13 cellular contexts compared by ENCODE assay signal in genomic region chrX:40504801-40505605, GRCh38.
DNase-seq lines count a peak whose midpoint lies in the region; ATAC-seq and TF ChIP-seq lines count a peak whose summit lies in the region.
"Had no signal": no experiment of that assay in that cellular context is flagged by ENCODE, and none has a peak within 500 bp of the region (broad histone marks: within the 10 kb centered on the region; RNA-seq: fewer than 3 reads in every experiment).

No MANE protein-coding gene starts in this region.

- H3K4me2 ChIP-seq in IMR-90 (ENCODE audit: low read depth, low read length), result no peak overlapping the region
- H3K4me2 ChIP-seq in mammary epithelial cell (ENCODE audit: insufficient read depth, low read depth, low read length), result no peak overlapping the region
- no peak overlapping the region for H3K4me2 ChIP-seq in mesendoderm (ENCODE audit: low read length)

- no peaks in the 10 kb centered on the region for H3K79me1 ChIP-seq in IMR-90 (ENCODE audit: low read depth in 1 of 2, low read length in 2 of 2)
- H3K79me1 ChIP-seq in mesendoderm (ENCODE audit: low read length), result no peaks in the 10 kb centered on the region

- H3K9ac ChIP-seq in IMR-90 (ENCODE audit: low read depth, low read length), result no peak overlapping the region
- no peak overlapping the region for H3K9ac ChIP-seq in mammary epithelial cell (ENCODE audit: insufficient read depth, low read length)
- no peak overlapping the region for H3K9ac ChIP-seq in mesendoderm (ENCODE audit: low read length)

- peak overlapping the region; percentile 71 for H4K91ac ChIP-seq in IMR-90 (ENCODE audit: insufficient read depth, low read depth, low read length)

- H3K27ac Mint-ChIP-seq in endothelial cell (ENCODE audit: unreplicated experiment), result no peak overlapping the region
- H3K27ac Mint-ChIP-seq: activated naive CD4-positive, alpha-beta T cell treated with anti-CD3 and anti-CD28 coated beads, Interleukin-2, amount 50 U/mL, for 24 hours; CD8-positive, alpha-beta memory T cell; stimulated activated effector memory CD8-positive, alpha-beta T cell treated with anti-CD3 and anti-CD28 coated beads, Interleukin-12 subunit alpha, Interleukin-12 subunit beta, amount 100 ng/mL, for 72 hours had no signal

- no peaks in the 10 kb centered on the region for H3K27me3 Mint-ChIP-seq in endothelial cell (ENCODE audit: unreplicated experiment)
- H3K27me3 Mint-ChIP-seq: activated naive CD4-positive, alpha-beta T cell treated with anti-CD3 and anti-CD28 coated beads, Interleukin-2, amount 50 U/mL, for 24 hours had no signal

- H3K56ac ChIP-seq in IMR-90 (ENCODE audit: extremely low read depth, insufficient read depth, low read length) (0 out of 2 replicates have a peak overlapping the region, but pooled peaks have one; percentile 16), mesendoderm (ENCODE audit: low read length) (no peak overlapping the region)

- H3K27me3 ChIP-seq in IMR-90 (ENCODE audit: control insufficient read depth, insufficient read depth, low read length), result peaks cover 15% of the 10 kb centered on the region; the same call in 1 of the 2 replicates
- peaks cover 3% of the 10 kb centered on the region for H3K27me3 ChIP-seq in mammary epithelial cell (ENCODE audit: insufficient read depth, low read length)
- H3K27me3 ChIP-seq in mesendoderm (ENCODE audit: insufficient read depth, low read length, poor library complexity), result no peaks in the 10 kb centered on the region

- H3K9me3 ChIP-seq in IMR-90 (ENCODE audit: control insufficient read depth, insufficient read depth, low read length) (no peaks in the 10 kb centered on the region), mammary epithelial cell (replicated peaks; ENCODE audit: insufficient read depth, low read length) (no peaks in the 10 kb centered on the region)

- H3K9me1 ChIP-seq in IMR-90 (ENCODE audit: insufficient read depth, low read length), result no peaks in the 10 kb centered on the region

- no peak overlapping the region for H2AK9ac ChIP-seq in IMR-90 (replicated peaks; ENCODE audit: low read depth, low read length, poor library complexity)

- WGBS in IMR-90 (ENCODE audit: extremely low coverage in 2 of 2, insufficient read length in 1 of 2), 2 experiments, result no CpG with 5 or more reads among the region's 5 CpGs
- 28% methylated on average over 4 of the region's 5 CpGs for whole genome bisulfite sequencing in mammary epithelial cell (ENCODE audit: low coverage, missing lambda C conversion rate)
- WGBS in mesendoderm (ENCODE audit: extremely low coverage, insufficient coverage, low lambda C conversion rate), result no CpG with 5 or more reads among the region's 5 CpGs

- peak overlapping the region; percentile 39 to 68; a peak in 3 of 4 replicates for H4K8ac ChIP-seq in IMR-90 (ENCODE audit: low read depth in 2 of 2, low read length in 2 of 2)
- H4K8ac ChIP-seq in mesendoderm (ENCODE audit: low read depth, low read length), result no peak overlapping the region

- no peaks in the 10 kb centered on the region for H3K79me2 ChIP-seq in mammary epithelial cell (ENCODE audit: insufficient read depth, low read length)
- H3K79me2 ChIP-seq in mesendoderm (ENCODE audit: control insufficient read depth, insufficient read depth, low read length), result no peaks in the 10 kb centered on the region

- H3K36me3 ChIP-seq in IMR-90 (ENCODE audit: control insufficient read depth, insufficient read depth, low read length) (no peaks in the 10 kb centered on the region), mammary epithelial cell (ENCODE audit: insufficient read depth, low read length) (no peaks in the 10 kb centered on the region), mesendoderm (ENCODE audit: control insufficient read depth, insufficient read depth, low read length) (no peaks in the 10 kb centered on the region)

- H2BK20ac ChIP-seq in IMR-90 (ENCODE audit: low read depth, low read length), result peak overlapping the region; percentile 83

- H3K27ac ChIP-seq in IMR-90 (ENCODE audit: insufficient read depth, low read length) (peak overlapping the region; percentile 64; the same call in 1 of the 2 replicates), mammary epithelial cell (ENCODE audit: insufficient read depth, low read depth, low read length) (no peak overlapping the region), mesendoderm (ENCODE audit: low read depth, low read length) (no peak overlapping the region)

- no peaks in the 10 kb centered on the region for H3K9me3 Mint-ChIP-seq in endothelial cell (ENCODE audit: unreplicated experiment)
- H3K9me3 Mint-ChIP-seq: activated naive CD4-positive, alpha-beta T cell treated with anti-CD3 and anti-CD28 coated beads, Interleukin-2, amount 50 U/mL, for 24 hours; stimulated activated effector memory CD8-positive, alpha-beta T cell treated with anti-CD3 and anti-CD28 coated beads, Interleukin-12 subunit alpha, Interleukin-12 subunit beta, amount 100 ng/mL, for 72 hours had no signal

- H2BK120ac ChIP-seq in IMR-90 (ENCODE audit: low read depth, low read length), result peak overlapping the region; percentile 83
- H2BK120ac ChIP-seq in mesendoderm (ENCODE audit: low read depth, low read length), result no peak overlapping the region

- H3K14ac ChIP-seq in IMR-90 (replicated peaks; ENCODE audit: low read depth, low read length), result 0 out of 2 replicates have a peak overlapping the region, but pooled peaks have one; percentile 19

- DNase-seq in Caki2 (ENCODE audit: low read depth), result peak; percentile 56
- DNase-seq in IMR-90, result peak; percentile 86
- DNase-seq in mammary epithelial cell, result peak; percentile 25
- DNase-seq in mesendoderm, result peak; percentile 66
- no peak for DNase-seq in endothelial cell (ENCODE audit: low spot score)
- DNase-seq in posterior vena cava (ENCODE audit: low spot score), result no peak
- DNase-seq in NCI-H2171 treated with DMSO at 0.1 percent for 48 hours (lab: John Stamatoyannopoulos, UW), result no peak
- DNase-seq: activated CD4-positive, alpha-beta T cell treated with anti-CD3 and anti-CD28 coated beads, Interleukin-2, amount 50 U/mL, for 1 hour; CD8-positive, alpha-beta memory T cell had no signal

- H4K5ac ChIP-seq in IMR-90 (ENCODE audit: low read depth, low read length) (no peak overlapping the region), mesendoderm (ENCODE audit: low read length) (no peak overlapping the region)

- H3K4me3 ChIP-seq in IMR-90 (ENCODE audit: insufficient read depth, low read depth, low read length) (no peak overlapping the region), mammary epithelial cell (replicated peaks in 1 of 3; ENCODE audit: insufficient read depth in 1 of 3, low read depth in 2 of 3, low read length in 3 of 3) (no peak overlapping the region), mesendoderm (ENCODE audit: low read length) (no peak overlapping the region)
- H3K4me3 ChIP-seq: K562 had no signal

- no peak for TF ChIP-seq POLR2A in IMR-90 (IDR thresholded peaks at IDR 0.05; ENCODE audit: low read depth, low read length)

- H3K4ac ChIP-seq in IMR-90 (ENCODE audit: low read depth, low read length) (peak overlapping the region; percentile 54), mesendoderm (ENCODE audit: low read depth, low read length) (no peak overlapping the region)

- H2AFZ ChIP-seq in IMR-90 (replicated peaks; ENCODE audit: low read length, poor library complexity) (peak overlapping the region; percentile 63), mammary epithelial cell (ENCODE audit: low read depth, low read length) (no peak overlapping the region)

- TF ChIP-seq RAD21 in IMR-90 (IDR thresholded peaks at IDR 0.05; ENCODE audit: low read length), result no peak

- 0 out of 2 replicates have a peak, but pooled peaks cover 1% of the 10 kb centered on the region for H3K4me1 ChIP-seq in IMR-90 (ENCODE audit: control insufficient read depth, insufficient read depth, low read length)
- H3K4me1 ChIP-seq in mammary epithelial cell (ENCODE audit: insufficient read depth, low read length), result no peaks in the 10 kb centered on the region
- H3K4me1 ChIP-seq in mesendoderm (ENCODE audit: control insufficient read depth, low read depth, low read length), result no peaks in the 10 kb centered on the region

- peak; percentile 84 for ATAC-seq in IMR-90 (ENCODE audit: low read depth)
- no peak for ATAC-seq in GM18498 (IDR thresholded peaks at IDR 0.05; ENCODE audit: unreplicated experiment)
- ATAC-seq: K562; stimulated activated effector memory CD8-positive, alpha-beta T cell treated with anti-CD3 and anti-CD28 coated beads, Interleukin-12 subunit alpha, Interleukin-12 subunit beta, amount 100 ng/mL, for 72 hours had no signal

- POLR2A ChIA-PET in IMR-90 (lab: Charles Lee; ENCODE audit: unreplicated experiment), result no interaction called here

- H3K36me3 Mint-ChIP-seq in endothelial cell (ENCODE audit: low read depth, unreplicated experiment), result no peaks in the 10 kb centered on the region
- H3K36me3 Mint-ChIP-seq: activated naive CD4-positive, alpha-beta T cell treated with anti-CD3 and anti-CD28 coated beads, Interleukin-2, amount 50 U/mL, for 24 hours; CD8-positive, alpha-beta memory T cell; stimulated activated effector memory CD8-positive, alpha-beta T cell treated with anti-CD3 and anti-CD28 coated beads, Interleukin-12 subunit alpha, Interleukin-12 subunit beta, amount 100 ng/mL, for 72 hours had no signal

- H4K20me1 ChIP-seq in IMR-90 (ENCODE audit: insufficient read depth, low read length), result no peaks in the 10 kb centered on the region
- H4K20me1 ChIP-seq in mammary epithelial cell (ENCODE audit: insufficient read depth, low read length), result no peaks in the 10 kb centered on the region

- CTCF ChIA-PET in IMR-90 (lab: Yijun Ruan, JAX), result no interaction called here
- CTCF ChIA-PET in mammary epithelial cell (lab: Charles Lee; ENCODE audit: low non-redundant PET), result no interaction called here

- dilution Hi-C loops in IMR-90 (cut with HindIII; ENCODE audit: low sequenced_read_pairs, unreplicated experiment) (no loop called here), mammary epithelial cell (cut with HindIII; ENCODE audit: low sequenced_read_pairs) (no loop called here)

- intact Hi-C loops in IMR-90 (cut with micrococcal nuclease), result no loop called here
- intact Hi-C loops in mammary epithelial cell (cut with micrococcal nuclease), result no loop called here
- intact Hi-C loops in posterior vena cava (cut with DNase I), result loop anchor here in 1 of 2 donors (5.0 to 10.0 kb wide), 2 partner anchors 992 to 1850 kb away; no protein-coding TSS in a partner anchor

- TF ChIP-seq CTCF in IMR-90 (conservative IDR thresholded peaks at IDR 0.05; ENCODE audit: low read depth, low read length), result no peak
- TF ChIP-seq CTCF in mammary epithelial cell (conservative IDR thresholded peaks at IDR 0.05 in 1 of 2, IDR thresholded peaks at IDR 0.05 in 1 of 2; ENCODE audit: extremely low read depth in 1 of 2, insufficient read depth in 1 of 2, low read depth in 1 of 2, low read length in 2 of 2), result no peak
- TF ChIP-seq CTCF in endothelial cell (IDR thresholded peaks at IDR 0.05; ENCODE audit: unreplicated experiment), result no peak

- BruUV-seq in IMR-90 (replicated peaks; lab: Mats Ljungman, UMichigan) (no TSS peak), mammary epithelial cell (replicated peaks; lab: Mats Ljungman, UMichigan) (no TSS peak)

- H3K23ac ChIP-seq in IMR-90 (ENCODE audit: low read depth, low read length) (no peak overlapping the region), mesendoderm (ENCODE audit: low read length) (no peak overlapping the region)

- H2BK15ac ChIP-seq in IMR-90 (ENCODE audit: low read depth, low read length), result peak overlapping the region; percentile 67; the same call in 1 of the 3 replicates
- H2BK15ac ChIP-seq in mesendoderm (replicated peaks; ENCODE audit: low read depth), result no peak overlapping the region

- H2AK5ac ChIP-seq in IMR-90 (ENCODE audit: low read depth, low read length) (peak overlapping the region; percentile 61; the same call in 1 of the 2 replicates), mesendoderm (ENCODE audit: low read length) (no peak overlapping the region)

- peak overlapping the region; percentile 64 for H2BK5ac ChIP-seq in IMR-90 (ENCODE audit: low read depth, low read length, poor library complexity, severe bottlenecking)
- no peak overlapping the region for H2BK5ac ChIP-seq in mesendoderm (ENCODE audit: low read length)

- H3K4me3 Mint-ChIP-seq in endothelial cell (ENCODE audit: unreplicated experiment), result no peak overlapping the region
- H3K4me3 Mint-ChIP-seq: activated naive CD4-positive, alpha-beta T cell treated with anti-CD3 and anti-CD28 coated beads, Interleukin-2, amount 50 U/mL, for 24 hours; CD8-positive, alpha-beta memory T cell; stimulated activated effector memory CD8-positive, alpha-beta T cell treated with anti-CD3 and anti-CD28 coated beads, Interleukin-12 subunit alpha, Interleukin-12 subunit beta, amount 100 ng/mL, for 72 hours had no signal

- peaks cover 4% of the 10 kb centered on the region for H3K4me1 Mint-ChIP-seq in endothelial cell (ENCODE audit: unreplicated experiment)
- H3K4me1 Mint-ChIP-seq: activated naive CD4-positive, alpha-beta T cell treated with anti-CD3 and anti-CD28 coated beads, Interleukin-2, amount 50 U/mL, for 24 hours; CD8-positive, alpha-beta memory T cell; stimulated activated effector memory CD8-positive, alpha-beta T cell treated with anti-CD3 and anti-CD28 coated beads, Interleukin-12 subunit alpha, Interleukin-12 subunit beta, amount 100 ng/mL, for 72 hours had no signal

- H3K18ac ChIP-seq in IMR-90 (ENCODE audit: low read depth, low read length) (peak overlapping the region; percentile 28; the same call in 1 of the 2 replicates), mesendoderm (ENCODE audit: low read length) (no peak overlapping the region)

- in situ Hi-C loops in Caki2 (cut with HindIII; ENCODE audit: low pct_unique_long_range_greater_than_20kb, low sequenced_read_pairs) (no loop called here), IMR-90 (cut with MboI; ENCODE audit: low sequenced_read_pairs) (no loop called here), mammary epithelial cell (cut with MboI; ENCODE audit: low sequenced_read_pairs in 2 of 2) (no loop called here)

Comparison
In these comparisons a context has a peak if more than half of its experiments do, and no peak if none do; other contexts are left out.
1. DNase-seq: peak in Caki2 (single experiment), IMR-90 (single experiment), mammary epithelial cell (single experiment) and mesendoderm (single experiment); none in endothelial cell (single experiment), posterior vena cava (single experiment) and NCI-H2171 treated with DMSO at 0.1 percent for 48 hours (single experiment).